In genomic region chr1:1724035-1724864, GRCh38 we compare ENCODE assay signal across 8 cellular contexts. TPM values are rescaled to one million over a fixed set of nuclear protein-coding genes. Genes with fewer than 3 reads are reported as not detected.
DNase-seq lines count a peak whose midpoint lies in the region; ATAC-seq and TF ChIP-seq lines count a peak whose summit lies in the region.
"Not testable (repeated sequence)": the region's sequence is repeated elsewhere in the genome, so short reads cannot be mapped to it uniquely, and the experiment has no call there.

Gene CDK11A, minus strand, starts transcription at chr1:1724357. Its CDS starts 1,539 bp downstream, at chr1:1722818.

- peaks cover 20% of the 10 kb centered on the region for H3K36me3 Mint-ChIP-seq in activated CD4-positive, alpha-beta T cell treated with anti-CD3 and anti-CD28 coated beads, Interleukin-2, amount 10 ng/mL, durations not matched to agents 7 days and 5 days (ENCODE audit: low read depth)

- ATAC-seq in GM19324 (IDR thresholded peaks at IDR 0.05; ENCODE audit: low FRiP score, unreplicated experiment) = peak; percentile 99
- peak; percentile 93 for ATAC-seq in HG03469 (IDR thresholded peaks at IDR 0.05; ENCODE audit: unreplicated experiment)
- ATAC-seq in left lung = peak; percentile 97

- H3K27ac Mint-ChIP-seq in activated CD4-positive, alpha-beta T cell treated with anti-CD3 and anti-CD28 coated beads, Interleukin-2, amount 10 ng/mL, durations not matched to agents 7 days and 5 days = peak within 1 kb of the TSS; percentile 98

- H3K4me3 Mint-ChIP-seq in activated CD4-positive, alpha-beta T cell treated with anti-CD3 and anti-CD28 coated beads, Interleukin-2, amount 10 ng/mL, durations not matched to agents 7 days and 5 days = peak within 1 kb of the TSS; percentile 89

- H4K20me1 ChIP-seq in BLaER1 treated with 17β-estradiol and CSF1 and Interleukin-3, amounts not matched to agents 10 nM and 100 nM = peaks cover 0 to 10% (median 0%) of the 10 kb centered on the region in 11 experiments; a peak in 6 of 22 replicates

- peaks cover 18 to 53% (median 29%) of the 10 kb centered on the region in 11 experiments for H3K36me3 ChIP-seq in BLaER1 treated with 17β-estradiol and CSF1 and Interleukin-3, amounts not matched to agents 10 nM and 100 nM
- peaks cover 0 to 24% of the 10 kb centered on the region in 2 donors for H3K36me3 ChIP-seq in left lung

- DNase-seq in NCI-H69 (lab: John Stamatoyannopoulos, UW) = peak; percentile 98
- DNase-seq in activated CD4-positive, alpha-beta T cell treated with anti-CD3 and anti-CD28 coated beads, Interleukin-2, amount 10 ng/mL, durations not matched to agents 7 days and 5 days = peak; percentile 99
- DNase-seq in dedifferentiated amniotic fluid mesenchymal stem cell (ENCODE audit: extremely low spot score) = peak; percentile 98
- peak; percentile 97 to 98 for DNase-seq in left lung
- peak; percentile 84 to 96 for DNase-seq in stimulated activated CD4-positive, alpha-beta T cell treated with anti-CD3 and anti-CD28 coated beads, Interleukin-2, amount 100 ng/mL, for 48 hours

- H3K4me1 ChIP-seq in BLaER1 treated with 17β-estradiol and CSF1 and Interleukin-3, amounts not matched to agents 10 nM and 100 nM = peaks cover 0 to 16% (median 10%) of the 10 kb centered on the region in 10 experiments; a peak in 12 of 20 replicates
- not testable (repeated sequence) for H3K4me1 ChIP-seq in left lung

- not testable (repeated sequence) for H3K27me3 Mint-ChIP-seq in activated CD4-positive, alpha-beta T cell treated with anti-CD3 and anti-CD28 coated beads, Interleukin-2, amount 10 ng/mL, durations not matched to agents 7 days and 5 days

- CTCF ChIA-PET in activated CD4-positive, alpha-beta T cell treated with anti-CD3 and anti-CD28 coated beads, Interleukin-2, amount 10 ng/mL, durations not matched to agents 7 days and 5 days (lab: Charles Lee) = interaction anchor here (1.0 kb wide), 1 partner anchor 182 kb away, joined by 3 read pairs; no protein-coding TSS in a partner anchor

- H3K27me3 ChIP-seq in BLaER1 treated with 17β-estradiol and CSF1 and Interleukin-3, amounts not matched to agents 10 nM and 100 nM; left lung: not testable (repeated sequence)

- not testable (repeated sequence) for H3K9me3 Mint-ChIP-seq in activated CD4-positive, alpha-beta T cell treated with anti-CD3 and anti-CD28 coated beads, Interleukin-2, amount 10 ng/mL, durations not matched to agents 7 days and 5 days

- H3K4me3 ChIP-seq in BLaER1 treated with 17β-estradiol and CSF1 and Interleukin-3, amounts not matched to agents 10 nM and 100 nM = peak within 1 kb of the TSS; percentile 66 to 83 (median 76)
- peak within 1 kb of the TSS; percentile 17 to 57 for H3K4me3 ChIP-seq in left lung

- H3K9ac ChIP-seq in BLaER1 treated with 17β-estradiol and CSF1 and Interleukin-3, amounts not matched to agents 10 nM and 100 nM = peak within 1 kb of the TSS; percentile 74 to 89 (median 86)

- peak; percentile 11 to 50 for TF ChIP-seq CTCF in left lung (IDR thresholded peaks at IDR 0.05)

- POLR2A ChIA-PET in activated CD4-positive, alpha-beta T cell treated with anti-CD3 and anti-CD28 coated beads, Interleukin-2, amount 10 ng/mL, durations not matched to agents 7 days and 5 days (lab: Charles Lee) = interaction anchor here (0.6 to 0.7 kb wide), 2 partner anchors 50 to 213 kb away, joined by 3 read pairs; no protein-coding TSS in a partner anchor

- H3K4me2 ChIP-seq in BLaER1 treated with 17β-estradiol and CSF1 and Interleukin-3, amounts not matched to agents 10 nM and 100 nM = peak within 1 kb of the TSS in 5 of 11 experiments; percentile 6 to 48 (median 29); a peak in 4 of 22 replicates

- intact Hi-C loops in left lung (cut with DNase I) = not testable (repeated sequence)

- H3K9me3 ChIP-seq in BLaER1 treated with 17β-estradiol and CSF1 and Interleukin-3, amounts not matched to agents 10 nM and 100 nM (replicated peaks in 1 of 11); left lung: not testable (repeated sequence)

- H3K4me1 Mint-ChIP-seq in activated CD4-positive, alpha-beta T cell treated with anti-CD3 and anti-CD28 coated beads, Interleukin-2, amount 10 ng/mL, durations not matched to agents 7 days and 5 days = peaks cover 33% of the 10 kb centered on the region

- H3K27ac ChIP-seq in BLaER1 treated with 17β-estradiol and CSF1 and Interleukin-3, amounts not matched to agents 10 nM and 100 nM = peak within 1 kb of the TSS; percentile 74 to 87 (median 84); a peak in 21 of 22 replicates
- peak within 1 kb of the TSS; percentile 39 to 95 for H3K27ac ChIP-seq in left lung

RNA-seq across cellular contexts. Expression of gene CDK11A, which starts in this region (rescaled TPM):
- total RNA-seq in activated CD4-positive, alpha-beta T cell treated with anti-CD3 and anti-CD28 coated beads, Interleukin-2, amount 10 ng/mL, durations not matched to agents 7 days and 5 days = 10 to 100 TPM; 61.4 to 81.9 TPM
- 10 to 100 TPM; 21.1 to 43.2 TPM for total RNA-seq in left lung

Comparison
In these comparisons a context has a peak if more than half of its experiments do, and no peak if none do; other contexts are left out.
1. Peak in every context shown above with its lines: DNase-seq, ATAC-seq, H3K4me3 ChIP-seq and H3K27ac ChIP-seq.